ENCODE assay signal across 2 cellular contexts in the genomic region with DNA sequence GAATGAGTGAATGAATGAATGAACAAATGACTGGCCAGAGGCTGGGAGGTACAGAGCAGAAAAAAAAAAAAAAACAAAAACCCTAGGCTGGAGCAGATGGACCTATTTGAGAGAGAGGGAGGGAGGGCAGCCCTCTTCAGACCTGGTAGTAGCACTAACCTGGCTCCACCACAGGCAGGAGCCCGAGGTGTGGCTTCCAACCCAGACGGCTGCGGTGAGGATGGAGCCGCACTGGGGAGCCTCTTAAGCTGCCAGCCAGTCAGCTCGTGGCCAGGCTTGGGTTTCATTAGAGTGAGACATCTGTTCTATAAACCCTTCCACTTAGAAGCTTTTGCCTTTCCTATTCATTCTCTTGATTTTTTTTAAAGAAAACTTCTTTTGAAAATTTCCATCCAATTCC.
TF ChIP-seq lines count a peak whose summit lies in the region.

No MANE protein-coding gene starts in this region.

TF ChIP-seq in A549, 52 proteins besides CTCF, POLR2A, EP300 and RAD21 (continued from another document):
- TF ChIP-seq, protein P1, sequence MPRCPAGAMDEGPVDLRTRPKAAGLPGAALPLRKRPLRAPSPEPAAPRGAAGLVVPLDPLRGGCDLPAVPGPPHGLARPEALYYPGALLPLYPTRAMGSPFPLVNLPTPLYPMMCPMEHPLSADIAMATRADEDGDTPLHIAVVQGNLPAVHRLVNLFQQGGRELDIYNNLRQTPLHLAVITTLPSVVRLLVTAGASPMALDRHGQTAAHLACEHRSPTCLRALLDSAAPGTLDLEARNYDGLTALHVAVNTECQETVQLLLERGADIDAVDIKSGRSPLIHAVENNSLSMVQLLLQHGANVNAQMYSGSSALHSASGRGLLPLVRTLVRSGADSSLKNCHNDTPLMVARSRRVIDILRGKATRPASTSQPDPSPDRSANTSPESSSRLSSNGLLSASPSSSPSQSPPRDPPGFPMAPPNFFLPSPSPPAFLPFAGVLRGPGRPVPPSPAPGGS (IDR thresholded peaks at IDR 0.05), result no peak
- TF ChIP-seq NPAS2 (CRISPR knock-in tag; IDR thresholded peaks at IDR 0.05; ENCODE audit: borderline replicate concordance), result no peak

TF ChIP-seq in HCT116, 20 proteins besides CTCF, POLR2A, EP300 and RAD21 (continued from another document):
- TF ChIP-seq, protein P2, sequence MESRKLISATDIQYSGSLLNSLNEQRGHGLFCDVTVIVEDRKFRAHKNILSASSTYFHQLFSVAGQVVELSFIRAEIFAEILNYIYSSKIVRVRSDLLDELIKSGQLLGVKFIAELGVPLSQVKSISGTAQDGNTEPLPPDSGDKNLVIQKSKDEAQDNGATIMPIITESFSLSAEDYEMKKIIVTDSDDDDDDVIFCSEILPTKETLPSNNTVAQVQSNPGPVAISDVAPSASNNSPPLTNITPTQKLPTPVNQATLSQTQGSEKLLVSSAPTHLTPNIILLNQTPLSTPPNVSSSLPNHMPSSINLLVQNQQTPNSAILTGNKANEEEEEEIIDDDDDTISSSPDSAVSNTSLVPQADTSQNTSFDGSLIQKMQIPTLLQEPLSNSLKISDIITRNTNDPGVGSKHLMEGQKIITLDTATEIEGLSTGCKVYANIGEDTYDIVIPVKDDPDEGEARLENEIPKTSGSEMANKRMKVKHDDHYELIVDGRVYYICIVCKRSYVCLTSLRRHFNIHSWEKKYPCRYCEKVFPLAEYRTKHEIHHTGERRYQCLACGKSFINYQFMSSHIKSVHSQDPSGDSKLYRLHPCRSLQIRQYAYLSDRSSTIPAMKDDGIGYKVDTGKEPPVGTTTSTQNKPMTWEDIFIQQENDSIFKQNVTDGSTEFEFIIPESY (IDR thresholded peaks at IDR 0.05; ENCODE audit: extremely low read depth, insufficient replicate concordance, low read length), result no peak
- TF ChIP-seq EZH2 (IDR thresholded peaks at IDR 0.05), result no peak
- no peak for TF ChIP-seq EZH2phosphoT487 (IDR thresholded peaks at IDR 0.05; ENCODE audit: borderline replicate concordance)
- TF ChIP-seq, protein P3, sequence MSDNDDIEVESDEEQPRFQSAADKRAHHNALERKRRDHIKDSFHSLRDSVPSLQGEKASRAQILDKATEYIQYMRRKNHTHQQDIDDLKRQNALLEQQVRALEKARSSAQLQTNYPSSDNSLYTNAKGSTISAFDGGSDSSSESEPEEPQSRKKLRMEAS (IDR thresholded peaks at IDR 0.05), result no peak
- TF ChIP-seq CEBPB (IDR thresholded peaks at IDR 0.05; ENCODE audit: low read depth), result no peak
- TF ChIP-seq, protein P4, sequence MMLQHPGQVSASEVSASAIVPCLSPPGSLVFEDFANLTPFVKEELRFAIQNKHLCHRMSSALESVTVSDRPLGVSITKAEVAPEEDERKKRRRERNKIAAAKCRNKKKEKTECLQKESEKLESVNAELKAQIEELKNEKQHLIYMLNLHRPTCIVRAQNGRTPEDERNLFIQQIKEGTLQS (IDR thresholded peaks at IDR 0.05), result no peak
- TF ChIP-seq FOSL1 (IDR thresholded peaks at IDR 0.05; ENCODE audit: low read depth), result no peak
- no peak for TF ChIP-seq POLR2AphosphoS5 (IDR thresholded peaks at IDR 0.05; ENCODE audit: low read depth, low read length)
- no peak for TF ChIP-seq JUND (IDR thresholded peaks at IDR 0.05)
- no peak for TF ChIP-seq TCF7L2 (IDR thresholded peaks at IDR 0.05; ENCODE audit: borderline replicate concordance, extremely low read depth, insufficient read depth, insufficient read length)
- TF ChIP-seq YY1 (IDR thresholded peaks at IDR 0.05; ENCODE audit: extremely low read depth, insufficient replicate concordance, low read depth, low read length), result no peak
- TF ChIP-seq EGR1 (IDR thresholded peaks at IDR 0.05; ENCODE audit: low read depth), result no peak
- no peak for TF ChIP-seq ZFX (IDR thresholded peaks at IDR 0.05)
- TF ChIP-seq CBX3 (IDR thresholded peaks at IDR 0.05; ENCODE audit: low read depth), result no peak
- TF ChIP-seq SRF (IDR thresholded peaks at IDR 0.05; ENCODE audit: low read depth), result no peak
